Comparison of ENCODE assay signal across 1 cellular context in the genomic region with DNA sequence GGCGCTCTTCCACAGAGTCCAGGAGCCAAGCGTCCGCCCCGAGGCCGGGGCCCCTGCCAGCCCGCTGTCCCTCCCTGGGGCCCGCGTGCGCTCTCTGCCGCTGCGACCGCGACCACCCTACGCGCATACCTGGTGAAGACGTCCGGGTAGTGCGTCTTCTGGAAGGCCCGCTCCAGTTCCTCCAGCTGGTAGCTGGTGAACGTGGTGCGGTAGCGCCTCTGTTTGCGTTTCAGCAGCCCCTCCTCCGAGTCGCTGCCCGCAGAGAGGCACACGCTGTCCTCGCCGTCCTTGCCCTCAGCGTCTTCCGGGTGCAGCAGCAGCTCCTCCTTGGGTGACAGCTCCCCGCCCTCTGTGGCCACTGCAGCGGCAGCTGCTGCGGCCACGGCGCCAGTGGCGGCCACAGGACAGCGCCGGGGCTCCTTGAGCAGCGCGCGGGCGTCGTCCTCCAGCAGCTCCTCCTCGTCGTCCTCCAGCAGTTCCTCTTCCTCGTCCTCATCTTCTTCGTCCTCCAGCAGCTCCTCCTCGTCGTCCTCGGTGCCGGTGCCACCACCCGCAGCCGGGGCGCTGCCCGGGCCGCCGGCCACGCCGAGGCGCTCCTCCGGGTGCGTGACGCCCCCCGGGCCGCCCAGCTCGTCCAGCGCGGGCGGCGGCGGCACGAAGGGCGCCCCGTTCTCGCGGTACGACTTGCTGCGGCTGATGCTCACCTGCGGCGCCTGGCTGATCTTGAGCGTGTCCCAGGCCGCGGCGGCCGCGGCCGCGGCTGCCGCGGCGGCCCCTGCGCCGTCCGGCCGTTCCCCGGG.
A peak's percentile ranks its signal among the peaks of the same experiment; 100 is the strongest.
TF ChIP-seq lines count a peak whose summit lies in the region.

No MANE protein-coding gene starts in this region.

TF ChIP-seq in endothelial cell of umbilical vein, 7 proteins besides CTCF, POLR2A, EP300 and RAD21 (continued from another document):
- TF ChIP-seq, protein P1, sequence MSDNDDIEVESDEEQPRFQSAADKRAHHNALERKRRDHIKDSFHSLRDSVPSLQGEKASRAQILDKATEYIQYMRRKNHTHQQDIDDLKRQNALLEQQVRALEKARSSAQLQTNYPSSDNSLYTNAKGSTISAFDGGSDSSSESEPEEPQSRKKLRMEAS (IDR thresholded peaks at IDR 0.05; ENCODE audit: insufficient read depth, insufficient read length), result no peak
- TF ChIP-seq FOS (IDR thresholded peaks at IDR 0.05; ENCODE audit: borderline replicate concordance, insufficient read depth, low read length), result no peak
- TF ChIP-seq EZH2 (IDR thresholded peaks at IDR 0.05; ENCODE audit: borderline replicate concordance, low read depth, low read length, severe bottlenecking), result peak; percentile 78
